In genomic region chr16:4273858-4274291, GRCh38 we compare ENCODE assay signal across 7 cellular contexts. TPM values are rescaled to one million over a fixed set of nuclear protein-coding genes. Genes with fewer than 3 reads are reported as not detected.
DNase-seq lines count a peak whose midpoint lies in the region; ATAC-seq and TF ChIP-seq lines count a peak whose summit lies in the region.

No MANE protein-coding gene starts in this region.

- H3K9me3 Mint-ChIP-seq in IgD-negative memory B cell (no peaks in the 10 kb centered on the region), activated B cell treated with CpG ODN at 0.5 μM for 24 hours (no peaks in the 10 kb centered on the region)

- ATAC-seq in activated B cell treated with CpG ODN at 0.5 μM for 24 hours (ENCODE audit: low read depth) (no peak), GM18861 (IDR thresholded peaks at IDR 0.05; ENCODE audit: unreplicated experiment) (no peak)

- H3K36me3 Mint-ChIP-seq in IgD-negative memory B cell (no peaks in the 10 kb centered on the region), activated B cell treated with CpG ODN at 0.5 μM for 24 hours (ENCODE audit: low read depth) (no peaks in the 10 kb centered on the region)

- no peak for DNase-seq in GM12864 (ENCODE audit: low read depth)
- DNase-seq in activated B cell treated with CpG ODN at 0.5 μM for 24 hours, result peak; percentile 41
- DNase-seq in dorsolateral prefrontal cortex, result peak in 3 of 10 donors; percentile 26 to 52 (median 35)
- peak; percentile 53 to 60 for DNase-seq in lung microvascular endothelial cell (ENCODE audit: low read depth in 2 of 2)
- DNase-seq in stimulated activated CD8-positive, alpha-beta memory T cell treated with anti-CD3 and anti-CD28 coated beads, Interleukin-7, amount 100 ng/mL, for 1 hour (ENCODE audit: low read depth in 2 of 2), result peak; percentile 3 to 17

- peak overlapping the region; percentile 63 to 100 (median 90) for H3K27ac Mint-ChIP-seq in IgD-negative memory B cell
- H3K27ac Mint-ChIP-seq in activated B cell treated with CpG ODN at 0.5 μM for 24 hours, result peak overlapping the region; percentile 18

- H3K4me3 Mint-ChIP-seq in IgD-negative memory B cell, result peak overlapping the region; percentile 80 to 96 (median 88)
- H3K4me3 Mint-ChIP-seq in activated B cell treated with CpG ODN at 0.5 μM for 24 hours, result peak overlapping the region; percentile 75

- H3K4me3 ChIP-seq in GM12864 (ENCODE audit: low read depth, low read length) (peak overlapping the region; percentile 82), dorsolateral prefrontal cortex (peak overlapping the region; percentile 57 to 97 (median 88))

- H3K4me1 Mint-ChIP-seq in IgD-negative memory B cell (peaks cover 8 to 13% (median 8%) of the 10 kb centered on the region in 3 donors), activated B cell treated with CpG ODN at 0.5 μM for 24 hours (peaks cover 5% of the 10 kb centered on the region)

- TF ChIP-seq CTCF in GM12864 (IDR thresholded peaks at IDR 0.05; ENCODE audit: low read depth, low read length, missing control alignments) (no peak), activated B cell treated with CpG ODN at 0.5 μM for 24 hours (IDR thresholded peaks at IDR 0.05) (no peak), dorsolateral prefrontal cortex (IDR thresholded peaks at IDR 0.05 in 54 of 56, conservative IDR thresholded peaks at IDR 0.05 in 2 of 56; ENCODE audit: low read depth in 1 of 56, partially characterized antibody in 56 of 56) (peak in 32 of 56 donors; percentile 3 to 55 (median 27))

- H3K27me3 ChIP-seq in dorsolateral prefrontal cortex, result no peaks in the 10 kb centered on the region

- H3K27ac ChIP-seq in dorsolateral prefrontal cortex, result peak overlapping the region; percentile 66 to 97 (median 94)

- POLR2A ChIA-PET in activated B cell treated with CpG ODN at 0.5 μM for 24 hours (lab: Charles Lee), result interaction anchor here (0.6 to 4.0 kb wide), 7 partner anchors 20 to 556 kb away, joined by 3 to 78 read pairs (median 4); partner anchors contain the start of genes PAM16 and TRAP1

- CTCF ChIA-PET in activated B cell treated with CpG ODN at 0.5 μM for 24 hours (lab: Charles Lee), result interaction anchor here (0.8 to 4.8 kb wide), 3 partner anchors 20 to 58 kb away, joined by 3 to 31 read pairs (median 4); no protein-coding TSS in a partner anchor

- intact Hi-C loops in activated B cell treated with CpG ODN at 0.5 μM for 24 hours (cut with micrococcal nuclease) (loop anchor here (2.0 to 5.0 kb wide), 7 partner anchors 15 to 662 kb away; partner anchors contain the start of genes CREBBP, DNAJA3, NMRAL1 and PAM16), dorsolateral prefrontal cortex (cut with DNase I) (loop anchor here (5.0 kb wide), 3 partner anchors 53 to 133 kb away; no protein-coding TSS in a partner anchor)

- peaks cover 1% of the 10 kb centered on the region for H3K27me3 Mint-ChIP-seq in IgD-negative memory B cell
- no peaks in the 10 kb centered on the region for H3K27me3 Mint-ChIP-seq in activated B cell treated with CpG ODN at 0.5 μM for 24 hours

RNA-seq across cellular contexts. Expression of gene TFAP4, which starts 1.1 kb away (rescaled TPM):
- polyA plus RNA-seq in IgD-negative memory B cell, result 1.2 TPM
- total RNA-seq in activated B cell treated with CpG ODN at 0.5 μM for 24 hours (16.7 and 18.1 TPM in 2 replicates), dorsolateral prefrontal cortex (10 to 100 TPM in 119 of 120 experiments, 1 to 10 TPM in 1; 9.7 to 30.2 (median 16.2) TPM), lung microvascular endothelial cell (2.8 and 3.0 TPM in 2 replicates)

RNA-seq across cellular contexts. Expression of gene SRL, which starts 32.0 kb away (rescaled TPM):
- not detected for polyA plus RNA-seq in IgD-negative memory B cell
- not detected in 2 replicates for total RNA-seq in activated B cell treated with CpG ODN at 0.5 μM for 24 hours
- 1 to 10 TPM in 71 of 120 experiments, under 1 TPM in 49; 0.42 to 4.2 (median 1.2) TPM for total RNA-seq in dorsolateral prefrontal cortex
- total RNA-seq in lung microvascular endothelial cell, result under 0.01 and 0.20 TPM in 2 replicates

RNA-seq across cellular contexts. Expression of gene GLIS2, which starts 42.0 kb away (rescaled TPM):
- not detected for polyA plus RNA-seq in IgD-negative memory B cell
- total RNA-seq in activated B cell treated with CpG ODN at 0.5 μM for 24 hours (not detected in 2 replicates), dorsolateral prefrontal cortex (10 to 100 TPM in 35 of 120 experiments, 1 to 10 TPM in 85; 5.4 to 21.8 (median 8.4) TPM), lung microvascular endothelial cell (0.20 and 0.65 TPM in 2 replicates)

Comparison
In these comparisons a context has a peak if more than half of its experiments do, and no peak if none do; other contexts are left out.
1. CTCF ChIP-seq: peak in dorsolateral prefrontal cortex (32 of 56); none in GM12864 (single experiment) and activated B cell treated with CpG ODN at 0.5 μM for 24 hours (single experiment).